In genomic region chr10:69408318-69409175, GRCh38 we compare ENCODE assay signal across 1 cellular context.
TF ChIP-seq lines count a peak whose summit lies in the region.

No MANE protein-coding gene starts in this region.

TF ChIP-seq in GM23338, 12 proteins besides CTCF, POLR2A, EP300 and RAD21 (continued from another document):
- TF ChIP-seq ZNF462 (CRISPR knock-in tag; IDR thresholded peaks at IDR 0.05) (no peak), STAT1 (IDR thresholded peaks at IDR 0.05; ENCODE audit: unreplicated experiment) (no peak), NANOG (IDR thresholded peaks at IDR 0.05; ENCODE audit: borderline replicate concordance) (no peak), POLR2AphosphoS5 (IDR thresholded peaks at IDR 0.05; ENCODE audit: low read depth) (peak; percentile 65), ZNF331 (CRISPR knock-in tag; IDR thresholded peaks at IDR 0.05; ENCODE audit: low read depth) (no peak)
TF ChIP-seq in GM23338: peak in this region for 3.
